In genomic region chr2:235712176-235712575, GRCh38 we compare ENCODE assay signal across 20 cellular contexts.
"Had no signal": no experiment of that assay in that cellular context is flagged by ENCODE, and none has a peak within 500 bp of the region (broad histone marks: within the 10 kb centered on the region; RNA-seq: fewer than 3 reads in every experiment).

No MANE protein-coding gene starts in this region.

- H3K9me3 ChIP-seq: heart left ventricle, left lung, mucosa of descending colon, right atrium auricular region, testis, tibial artery, upper lobe of left lung had no signal

- H3K27me3 ChIP-seq: heart left ventricle, hepatocyte, left lung, right atrium auricular region, testis, tibial artery, upper lobe of left lung had no signal

- DNase-seq: cortex of kidney; effector CD4-positive, alpha-beta T cell; kidney; left cardiac atrium; mesenchymal stem cell; mucosa of descending colon; naive B cell; stimulated activated CD4-positive, alpha-beta T cell treated with anti-CD3 and anti-CD28 coated beads, Interleukin-15, amount 100 ng/mL, for 24 hours; stimulated activated CD4-positive, alpha-beta T cell treated with anti-CD3 and anti-CD28 coated beads, Interleukin-2, amount 100 ng/mL, for 48 hours; stimulated activated naive B cell treated with anti-CD40 and anti-IgM and Interleukin-4, amounts not matched to agents 10 μg/mL and 1 μg/mL and 100 μg/mL, for 72 hours; testis; tibial artery; upper lobe of left lung had no signal

- H3K36me3 ChIP-seq: left lung had no signal

- H3K4me1 ChIP-seq: left lung, right atrium auricular region, tibial artery had no signal

- ATAC-seq: heart left ventricle; left lung; mucosa of descending colon; natural killer cell treated with Interleukin-12 subunit alpha and Interleukin-12 subunit beta and Interleukin-15 and Interleukin-18, amount 100 ng/mL, for 72 hours; stimulated activated naive B cell treated with anti-CD40 and anti-IgM and Interleukin-4, amounts not matched to agents 10 μg/mL and 1 μg/mL and 100 μg/mL, for 72 hours had no signal

- H3K27ac ChIP-seq: heart left ventricle, hepatocyte, left lung, parathyroid adenoma, right atrium auricular region, skin epidermis, testis, tibial artery had no signal

- H3K4me3 ChIP-seq: heart left ventricle, hepatocyte, left lung, mucosa of descending colon, right atrium auricular region, skin epidermis, testis, tibial artery, upper lobe of left lung had no signal
